In the genomic region with DNA sequence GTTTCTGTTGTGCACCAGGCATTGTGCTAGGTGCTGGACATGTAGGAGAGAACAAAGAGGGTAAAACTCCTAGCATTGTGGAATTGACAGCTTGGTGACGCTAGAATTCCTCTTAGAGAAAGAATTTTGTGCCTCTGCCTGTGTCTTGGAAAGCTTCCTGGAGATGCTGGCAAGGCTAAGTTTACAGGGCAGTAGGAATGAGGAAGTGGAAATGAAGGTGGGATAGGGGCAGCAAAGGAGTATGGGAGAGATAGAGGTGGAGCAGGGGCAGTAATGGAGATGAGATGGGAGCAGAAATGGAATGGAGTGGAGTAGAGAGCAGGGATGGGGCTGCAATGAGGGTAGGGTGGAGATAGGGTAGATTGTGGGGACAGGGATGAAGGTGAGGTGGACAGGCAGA, we compare ENCODE assay signal across 2 cellular contexts.
TF ChIP-seq lines count a peak whose summit lies in the region.

No MANE protein-coding gene starts in this region.

TF ChIP-seq in IMR-90, 13 proteins besides CTCF, POLR2A, EP300 and RAD21:
- no peak for TF ChIP-seq MAFK (IDR thresholded peaks at IDR 0.05; ENCODE audit: low read depth, low read length)
- no peak for TF ChIP-seq RCOR1 (IDR thresholded peaks at IDR 0.05; ENCODE audit: insufficient replicate concordance, low read length)
- TF ChIP-seq MAZ (IDR thresholded peaks at IDR 0.05; ENCODE audit: borderline replicate concordance, low read depth, low read length), result no peak
- no peak for TF ChIP-seq USF2 (IDR thresholded peaks at IDR 0.05; ENCODE audit: low read depth, low read length)
- TF ChIP-seq MXI1 (IDR thresholded peaks at IDR 0.05; ENCODE audit: borderline replicate concordance, low read depth, low read length), result no peak
- TF ChIP-seq SMC3 (IDR thresholded peaks at IDR 0.05; ENCODE audit: low read depth, low read length), result no peak
- TF ChIP-seq BHLHE40 (IDR thresholded peaks at IDR 0.05; ENCODE audit: low read depth, low read length), result no peak
- no peak for TF ChIP-seq RFX5 (IDR thresholded peaks at IDR 0.05; ENCODE audit: low read depth, low read length)

TF ChIP-seq in K562, 482 proteins besides CTCF, POLR2A, EP300 and RAD21:
- no peak for TF ChIP-seq ZNF551 (CRISPR knock-in tag; IDR thresholded peaks at IDR 0.05)
- TF ChIP-seq SPI1 (IDR thresholded peaks at IDR 0.05; ENCODE audit: borderline replicate concordance, low read depth, low read length), result peak; percentile 59; the same call in 1 of the 2 replicates
- TF ChIP-seq ZNF644 (tag; IDR thresholded peaks at IDR 0.05; ENCODE audit: low read depth), result no peak
